Comparison of ENCODE assay signal across 12 cellular contexts in the genomic region with DNA sequence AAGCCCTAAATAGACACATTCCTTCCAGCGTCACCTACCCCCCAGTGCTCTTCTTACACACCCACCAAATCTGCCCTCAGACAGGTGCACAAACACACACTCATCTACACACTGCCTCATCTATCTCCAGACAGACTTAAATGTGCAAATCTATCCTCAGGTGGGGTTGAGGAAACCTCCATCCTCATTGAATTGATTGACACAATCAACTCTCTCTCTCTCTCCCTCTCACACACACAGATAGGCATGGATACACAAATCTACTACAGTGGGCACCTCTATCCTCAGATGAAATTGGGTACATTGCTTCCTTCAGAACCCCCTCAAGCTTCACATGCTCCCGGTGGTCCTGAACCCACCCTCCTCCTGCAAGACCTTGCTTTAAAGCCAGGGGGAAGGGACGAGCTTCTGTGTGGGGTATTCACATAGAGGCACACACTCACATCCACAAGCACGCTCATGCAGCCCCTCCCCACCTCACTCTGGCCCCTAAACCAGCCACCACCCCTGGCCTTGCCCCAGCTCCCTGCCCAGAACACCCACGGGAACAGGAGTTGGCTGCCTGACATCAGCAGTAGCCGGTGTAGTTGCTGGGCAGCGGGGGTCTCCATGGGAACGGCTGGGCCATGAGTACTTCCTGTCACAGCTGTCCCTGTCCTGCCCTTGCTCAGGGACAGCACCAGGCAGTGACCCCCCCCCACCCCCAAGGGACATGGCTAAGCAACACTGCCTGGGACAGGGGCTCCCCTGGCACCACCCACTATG. TPM values are rescaled to one million over a fixed set of nuclear protein-coding genes. Genes with fewer than 3 reads are reported as not detected.
DNase-seq lines count a peak whose midpoint lies in the region; ATAC-seq lines count a peak whose summit lies in the region.
"Had no signal": no experiment of that assay in that cellular context is flagged by ENCODE, and none has a peak within 500 bp of the region (broad histone marks: within the 10 kb centered on the region; RNA-seq: fewer than 3 reads in every experiment).

No MANE protein-coding gene starts in this region.

- ATAC-seq in natural killer cell treated with Interleukin-12 subunit alpha and Interleukin-12 subunit beta and Interleukin-15 and Interleukin-18, amount 100 ng/mL, for 72 hours: no peak

- peaks cover 0 to 5% of the 10 kb centered on the region in 2 donors for H3K4me1 Mint-ChIP-seq in natural killer cell treated with Interleukin-12 subunit alpha and Interleukin-12 subunit beta and Interleukin-15 and Interleukin-18, amount 100 ng/mL, for 72 hours (ENCODE audit: low read depth in 2 of 2)

- H3K9me3 Mint-ChIP-seq in natural killer cell treated with Interleukin-12 subunit alpha and Interleukin-12 subunit beta and Interleukin-15 and Interleukin-18, amount 100 ng/mL, for 72 hours: no peaks in the 10 kb centered on the region

- no peaks in the 10 kb centered on the region for H3K27me3 Mint-ChIP-seq in natural killer cell treated with Interleukin-12 subunit alpha and Interleukin-12 subunit beta and Interleukin-15 and Interleukin-18, amount 100 ng/mL, for 72 hours

- DNase-seq in COLO668 (lab: John Stamatoyannopoulos, UW; ENCODE audit: unreplicated experiment): peak; percentile 70
- peak; percentile 57 for DNase-seq in NCI-H1105 treated with DMSO at 0.1 percent for 48 hours (lab: John Stamatoyannopoulos, UW)
- peak in 40 of 61 donors; percentile 15 to 81 (median 42) for DNase-seq in caudate nucleus (lab: John Stamatoyannopoulos, UW)
- peak; percentile 59 for DNase-seq in midbrain (lab: John Stamatoyannopoulos, UW)
- no peak for DNase-seq in natural killer cell treated with Interleukin-12 subunit alpha and Interleukin-12 subunit beta and Interleukin-15 and Interleukin-18, amount 100 ng/mL, for 72 hours (ENCODE audit: low spot score)
- no peak for DNase-seq in D341Med (ENCODE audit: low spot score)
- DNase-seq in cerebellar nuclear complex (lab: John Stamatoyannopoulos, UW): no peak
- DNase-seq in dermis blood vessel endothelial cell: no peak
- DNase-seq: activated CD4-positive, alpha-beta T cell treated with anti-CD3 and anti-CD28 coated beads for 48 hours; activated gamma-delta T cell treated with Interleukin-2 at 50 U/mL for 16 hours had no signal

- no peak overlapping the region for H3K4me3 Mint-ChIP-seq in natural killer cell treated with Interleukin-12 subunit alpha and Interleukin-12 subunit beta and Interleukin-15 and Interleukin-18, amount 100 ng/mL, for 72 hours

- no peaks in the 10 kb centered on the region for H3K36me3 Mint-ChIP-seq in natural killer cell treated with Interleukin-12 subunit alpha and Interleukin-12 subunit beta and Interleukin-15 and Interleukin-18, amount 100 ng/mL, for 72 hours

- H3K27ac ChIP-seq in caudate nucleus (ENCODE audit: low read depth, low read length): peak overlapping the region; percentile 24
- H3K27ac ChIP-seq: C4-2B, SK-N-MC had no signal

- H3K27ac Mint-ChIP-seq in natural killer cell treated with Interleukin-12 subunit alpha and Interleukin-12 subunit beta and Interleukin-15 and Interleukin-18, amount 100 ng/mL, for 72 hours: no peak overlapping the region

RNA-seq across cellular contexts. Expression of gene PCDH1, which starts 22.8 kb away (rescaled TPM):
- 1 to 10 TPM; 1.8 to 5.9 TPM for total RNA-seq in natural killer cell treated with Interleukin-12 subunit alpha and Interleukin-12 subunit beta and Interleukin-15 and Interleukin-18, amount 100 ng/mL, for 72 hours
- total RNA-seq in dermis blood vessel endothelial cell: 94.4 and 162 TPM in 2 replicates

Comparison
In these comparisons a context has a peak if more than half of its experiments do, and no peak if none do; other contexts are left out.
1. DNase-seq: peak in COLO668 (single experiment), NCI-H1105 treated with DMSO at 0.1 percent for 48 hours (single experiment), caudate nucleus (40 of 61) and midbrain (single experiment); none in natural killer cell treated with Interleukin-12 subunit alpha and Interleukin-12 subunit beta and Interleukin-15 and Interleukin-18, amount 100 ng/mL, for 72 hours (single experiment), D341Med (single experiment), cerebellar nuclear complex (0 of 2) and dermis blood vessel endothelial cell (single experiment).
2. RNA of gene PCDH1, which starts 22.8 kb away (total RNA-seq): 94.4 to 162 TPM in dermis blood vessel endothelial cell; 1.8 to 5.9 TPM in natural killer cell treated with Interleukin-12 subunit alpha and Interleukin-12 subunit beta and Interleukin-15 and Interleukin-18, amount 100 ng/mL, for 72 hours; every median in the first group is over 10 times any median in the second.